20 cellular contexts compared by ENCODE assay signal in genomic region chr2:151380617-151381235, GRCh38. TPM values are rescaled to one million over a fixed set of nuclear protein-coding genes. Genes with fewer than 3 reads are reported as not detected.
DNase-seq lines count a peak whose midpoint lies in the region; ATAC-seq, FAIRE-seq and TF ChIP-seq lines count a peak whose summit lies in the region.
"Had no signal": no experiment of that assay in that cellular context is flagged by ENCODE, and none has a peak within 500 bp of the region (broad histone marks: within the 10 kb centered on the region; RNA-seq: fewer than 3 reads in every experiment).

No MANE protein-coding gene starts in this region.

- TF ChIP-seq POLR2A in IMR-90 (IDR thresholded peaks at IDR 0.05; ENCODE audit: low read depth, low read length) = no peak

- no peaks in the 10 kb centered on the region for H3K9me3 ChIP-seq in IMR-90 (ENCODE audit: control insufficient read depth, insufficient read depth, low read length)
- H3K9me3 ChIP-seq in astrocyte (ENCODE audit: insufficient read depth, low read depth, low read length) = no peaks in the 10 kb centered on the region
- H3K9me3 ChIP-seq in trophoblast cell (ENCODE audit: insufficient read depth, low read depth, low read length) = no peaks in the 10 kb centered on the region
- no peaks in the 10 kb centered on the region for H3K9me3 ChIP-seq in HAP-1

- POLR2A ChIA-PET in IMR-90 (lab: Charles Lee; ENCODE audit: unreplicated experiment) = no interaction called here

- H3K56ac ChIP-seq in IMR-90 (ENCODE audit: extremely low read depth, insufficient read depth, low read length) = no peak overlapping the region

- H3K79me1 ChIP-seq in IMR-90 (ENCODE audit: low read depth in 1 of 2, low read length in 2 of 2) (no peaks in the 10 kb centered on the region), trophoblast cell (ENCODE audit: low read length) (peaks cover 2% of the 10 kb centered on the region)

- H2BK120ac ChIP-seq in IMR-90 (ENCODE audit: low read depth, low read length) = no peak overlapping the region; the same call in 1 of the 2 replicates
- H2BK120ac ChIP-seq in trophoblast cell (ENCODE audit: insufficient read depth, low read length, poor library complexity) = no peak overlapping the region

- peak overlapping the region; percentile 24; the same call in 1 of the 2 replicates for H4K91ac ChIP-seq in IMR-90 (ENCODE audit: insufficient read depth, low read depth, low read length)
- no peak overlapping the region for H4K91ac ChIP-seq in trophoblast cell (ENCODE audit: low read depth, low read length)

- no peak for DNase-seq in IMR-90
- DNase-seq in astrocyte (ENCODE audit: low read depth) = no peak
- DNase-seq in trophoblast cell = no peak
- DNase-seq in KG1 (lab: John Stamatoyannopoulos, UW) = no peak
- DNase-seq in ureter (ENCODE audit: low spot score) = no peak
- DNase-seq in HAP-1 (ENCODE audit: low spot score in 2 of 2) = no peak
- DNase-seq: CD4-positive, alpha-beta T cell; DMS153; GDM1; GOT3; NCI-H1417; NCI-H187 treated with DMSO at 0.1 percent for 48 hours; NCI-H2227 treated with DMSO at 0.1 percent for 48 hours; NCI-H524; NCI-H82; PC-3; RPMI8226; SIG-M5 had no signal

- H3K4me3 ChIP-seq in IMR-90 (ENCODE audit: insufficient read depth, low read depth, low read length) = no peak overlapping the region
- H3K4me3 ChIP-seq in astrocyte (ENCODE audit: insufficient read depth, low read depth, low read length) = no peak overlapping the region
- no peak overlapping the region for H3K4me3 ChIP-seq in trophoblast cell (ENCODE audit: low read depth, low read length)
- no peak overlapping the region for H3K4me3 ChIP-seq in HAP-1

- H3K23ac ChIP-seq in IMR-90 (ENCODE audit: low read depth, low read length) = no peak overlapping the region
- H3K23ac ChIP-seq in trophoblast cell (ENCODE audit: low read length) = no peak overlapping the region

- H3K36me3 ChIP-seq in IMR-90 (ENCODE audit: control insufficient read depth, insufficient read depth, low read length) (no peaks in the 10 kb centered on the region), astrocyte (ENCODE audit: insufficient read depth, low read length) (no peaks in the 10 kb centered on the region), trophoblast cell (ENCODE audit: control insufficient read depth in 1 of 2, insufficient read depth in 2 of 2, low read length in 2 of 2) (no peaks in the 10 kb centered on the region), HAP-1 (replicated peaks) (no peaks in the 10 kb centered on the region)

- H2BK12ac ChIP-seq in trophoblast cell (ENCODE audit: low read length) = no peak overlapping the region

- no peak overlapping the region for H2BK20ac ChIP-seq in IMR-90 (ENCODE audit: low read depth, low read length)

- no peak for ATAC-seq in IMR-90 (ENCODE audit: low read depth)
- no peak for ATAC-seq in SK-N-SH treated with all-trans-retinoic acid at 6 μM for 48 hours
- ATAC-seq: PC-3 had no signal

- no peak overlapping the region for H2BK5ac ChIP-seq in IMR-90 (ENCODE audit: low read depth, low read length, poor library complexity, severe bottlenecking)
- peak overlapping the region; percentile 36 for H2BK5ac ChIP-seq in trophoblast cell (ENCODE audit: low read depth, low read length, poor library complexity)

- H3K27me3 ChIP-seq in IMR-90 (ENCODE audit: control insufficient read depth, insufficient read depth, low read length) (no peaks in the 10 kb centered on the region), astrocyte (ENCODE audit: insufficient read depth, low read length) (no peaks in the 10 kb centered on the region), trophoblast cell (ENCODE audit: insufficient read depth, low read length) (no peaks in the 10 kb centered on the region), HAP-1 (ENCODE audit: low read depth) (no peaks in the 10 kb centered on the region)

- H4K20me1 ChIP-seq in IMR-90 (ENCODE audit: insufficient read depth, low read length) (no peaks in the 10 kb centered on the region), astrocyte (ENCODE audit: insufficient read depth, low read length) (no peaks in the 10 kb centered on the region)

- H2AK5ac ChIP-seq in IMR-90 (ENCODE audit: low read depth, low read length) = no peak overlapping the region
- H2AK5ac ChIP-seq in trophoblast cell (ENCODE audit: low read length) = no peak overlapping the region

- peak overlapping the region; percentile 69 for H3K27ac Mint-ChIP-seq in astrocyte (ENCODE audit: unreplicated experiment)
- H3K27ac Mint-ChIP-seq: CD4-positive, alpha-beta T cell had no signal

- no peak overlapping the region for H3K9ac ChIP-seq in IMR-90 (ENCODE audit: low read depth, low read length)
- H3K9ac ChIP-seq in astrocyte (ENCODE audit: low read length) = no peak overlapping the region
- no peak overlapping the region for H3K9ac ChIP-seq in trophoblast cell (ENCODE audit: low read length)

- no peaks in the 10 kb centered on the region for H3K9me3 Mint-ChIP-seq in astrocyte (ENCODE audit: unreplicated experiment)
- H3K9me3 Mint-ChIP-seq: CD4-positive, alpha-beta T cell had no signal

- H2AFZ ChIP-seq in IMR-90 (replicated peaks; ENCODE audit: low read length, poor library complexity) = no peak overlapping the region
- no peak overlapping the region for H2AFZ ChIP-seq in astrocyte (ENCODE audit: low read depth, low read length)
- no peak overlapping the region for H2AFZ ChIP-seq in trophoblast cell (ENCODE audit: insufficient read depth, low read length, poor library complexity)

- BruUV-seq in IMR-90 (replicated peaks; lab: Mats Ljungman, UMichigan) = no TSS peak

- dilution Hi-C loops in IMR-90 (cut with HindIII; ENCODE audit: low sequenced_read_pairs, unreplicated experiment) = no loop called here

- peaks cover 14% of the 10 kb centered on the region for H3K4me1 Mint-ChIP-seq in astrocyte (ENCODE audit: low read depth, unreplicated experiment)

- WGBS in IMR-90 (ENCODE audit: extremely low coverage in 2 of 2, insufficient read length in 1 of 2), 2 experiments = no CpG with 5 or more reads among the region's 5 CpGs
- no CpG with 5 or more reads among the region's 5 CpGs for WGBS in trophoblast cell (ENCODE audit: extremely low coverage, insufficient coverage, insufficient read length)

- intact Hi-C loops in IMR-90 (cut with micrococcal nuclease) = loop anchor here (1.0 kb wide), 1 partner anchor 119 kb away; the partner anchor contains the start of gene RBM43

- no peaks in the 10 kb centered on the region for H3K27me3 Mint-ChIP-seq in astrocyte (ENCODE audit: low read depth, unreplicated experiment)
- H3K27me3 Mint-ChIP-seq: CD4-positive, alpha-beta T cell had no signal

- no peak for TF ChIP-seq RAD21 in IMR-90 (IDR thresholded peaks at IDR 0.05; ENCODE audit: low read length)

- H3K14ac ChIP-seq in IMR-90 (replicated peaks; ENCODE audit: low read depth, low read length) (no peak overlapping the region), trophoblast cell (ENCODE audit: low read length) (no peak overlapping the region)

- no peak overlapping the region for H3K4me2 ChIP-seq in IMR-90 (ENCODE audit: low read depth, low read length)
- H3K4me2 ChIP-seq in astrocyte (ENCODE audit: low read length) = no peak overlapping the region
- H3K4me2 ChIP-seq in trophoblast cell (ENCODE audit: low read length) = no peak overlapping the region

- no peak for FAIRE-seq in astrocyte (lab: Jason Lieb, UNC)

- H3K36me3 Mint-ChIP-seq in astrocyte (ENCODE audit: low read depth, unreplicated experiment) = no peaks in the 10 kb centered on the region

- no peak overlapping the region for H3K4me3 Mint-ChIP-seq in astrocyte (ENCODE audit: unreplicated experiment)
- H3K4me3 Mint-ChIP-seq: CD4-positive, alpha-beta T cell had no signal

- H3K79me2 ChIP-seq in astrocyte (ENCODE audit: insufficient read depth, low read length) = no peaks in the 10 kb centered on the region
- no peaks in the 10 kb centered on the region for H3K79me2 ChIP-seq in trophoblast cell (ENCODE audit: control insufficient read depth, insufficient read depth, low read length, poor library complexity)

- no peaks in the 10 kb centered on the region; the same call in 1 of the 2 replicates for H3K9me1 ChIP-seq in IMR-90 (ENCODE audit: insufficient read depth, low read length)

- H4K12ac ChIP-seq in trophoblast cell (ENCODE audit: low read depth, low read length) = no peak overlapping the region

- no peak overlapping the region; the same call in 1 of the 2 replicates for H3K4ac ChIP-seq in IMR-90 (ENCODE audit: low read depth, low read length)
- H3K4ac ChIP-seq in trophoblast cell (ENCODE audit: low read depth, low read length) = no peak overlapping the region

- TF ChIP-seq CTCF in IMR-90 (conservative IDR thresholded peaks at IDR 0.05; ENCODE audit: low read depth, low read length) (no peak), astrocyte (IDR thresholded peaks at IDR 0.05; ENCODE audit: insufficient read depth, low read depth, low read length) (no peak)

- CTCF ChIA-PET in IMR-90 (lab: Yijun Ruan, JAX) = no interaction called here

- H3K4me1 ChIP-seq in IMR-90 (ENCODE audit: control insufficient read depth, insufficient read depth, low read length) (peaks cover 4% of the 10 kb centered on the region), astrocyte (ENCODE audit: insufficient read depth, low read length) (no peaks in the 10 kb centered on the region), trophoblast cell (ENCODE audit: control insufficient read depth in 1 of 2, insufficient read depth in 2 of 2, low read length in 2 of 2) (peaks cover 4 to 6% of the 10 kb centered on the region in 2 experiments), HAP-1 (peaks cover 6% of the 10 kb centered on the region; the same call in 1 of the 2 replicates)

- in situ Hi-C loops in IMR-90 (cut with MboI; ENCODE audit: low sequenced_read_pairs) (no loop called here), HAP-1 (cut with MboI; ENCODE audit: low sequenced_read_pairs) (no loop called here)

- H4K8ac ChIP-seq in IMR-90 (ENCODE audit: low read depth in 2 of 2, low read length in 2 of 2) = peak overlapping the region in 1 of 2 experiments; percentile 59; a peak in 1 of 4 replicates
- no peak overlapping the region for H4K8ac ChIP-seq in trophoblast cell (ENCODE audit: low read depth, low read length)

- H2BK15ac ChIP-seq in IMR-90 (ENCODE audit: low read depth, low read length) = no peak overlapping the region; the same call in 2 of the 3 replicates

- H3K18ac ChIP-seq in IMR-90 (ENCODE audit: low read depth, low read length) (peak overlapping the region; percentile 55; the same call in 1 of the 2 replicates), trophoblast cell (ENCODE audit: low read length) (no peak overlapping the region)

- peak overlapping the region; percentile 64; the same call in 1 of the 2 replicates for H4K5ac ChIP-seq in IMR-90 (ENCODE audit: low read depth, low read length)

- no peak overlapping the region for H2AK9ac ChIP-seq in IMR-90 (replicated peaks; ENCODE audit: low read depth, low read length, poor library complexity)

- H3K27ac ChIP-seq in IMR-90 (ENCODE audit: insufficient read depth, low read length) (no peak overlapping the region), astrocyte (ENCODE audit: low read depth, low read length) (no peak overlapping the region), trophoblast cell (ENCODE audit: low read depth, low read length) (no peak overlapping the region)

RNA-seq across cellular contexts. Expression of gene TNFAIP6, which starts 23.3 kb away (rescaled TPM):
- total RNA-seq in IMR-90 (2012; rRNA removed) (2.2 and 2.9 TPM in 2 replicates), astrocyte (0.75 and 1.4 TPM in 2 replicates), ureter (1.9 TPM)
- polyA plus RNA-seq in IMR-90 (2012; rRNA removed) = 1.3 and 1.8 TPM in 2 replicates
- polyA plus RNA-seq in IMR-90 (2012; cell fraction: cytosol; rRNA removed) = 0.67 and 1.6 TPM in 2 replicates
- polyA plus RNA-seq in IMR-90 (2012; cell fraction: nucleus; rRNA removed; ENCODE audit: low replicate concordance) = 0.13 and 2.5 TPM in 2 replicates
- 0.85 and 0.90 TPM in 2 replicates for polyA plus RNA-seq in trophoblast cell (2013)
- total RNA-seq: CD4-positive, alpha-beta T cell; M059J; PC-3 had no signal

RNA-seq across cellular contexts. Expression of gene RIF1, which starts 29.0 kb away (rescaled TPM):
- 43.9 and 53.6 TPM in 2 replicates for total RNA-seq in IMR-90 (2012; rRNA removed)
- polyA plus RNA-seq in IMR-90 (2012; rRNA removed) = 3.1 and 4.3 TPM in 2 replicates
- polyA plus RNA-seq in IMR-90 (2012; cell fraction: cytosol; rRNA removed) = 0.33 and 0.48 TPM in 2 replicates
- polyA plus RNA-seq in IMR-90 (2012; cell fraction: nucleus; rRNA removed; ENCODE audit: low replicate concordance) = 1.1 and 8.0 TPM in 2 replicates
- 39.1 and 39.3 TPM in 2 replicates for total RNA-seq in astrocyte
- 16.2 TPM in 2 replicates for polyA plus RNA-seq in trophoblast cell (2013)
- 48.3 TPM for total RNA-seq in ureter
